17 cellular contexts compared by ENCODE assay signal in genomic region chr1:179990847-179991246, GRCh38.
"Had no signal": no experiment of that assay in that cellular context is flagged by ENCODE, and none has a peak within 500 bp of the region (broad histone marks: within the 10 kb centered on the region; RNA-seq: fewer than 3 reads in every experiment).

No MANE protein-coding gene starts in this region.

- H2AFZ ChIP-seq: hepatocyte had no signal

- H3K4me3 Mint-ChIP-seq: natural killer cell, neural crest cell, type B pancreatic cell had no signal

- H3K4me1 Mint-ChIP-seq: neural crest cell had no signal

- H3K27ac Mint-ChIP-seq: natural killer cell, type B pancreatic cell had no signal

- H3K9me3 ChIP-seq: colonic mucosa, sigmoid colon, suprapubic skin, thyroid gland had no signal

- ATAC-seq: left colon, natural killer cell had no signal

- H3K27me3 Mint-ChIP-seq: type B pancreatic cell had no signal

- H3K4me2 ChIP-seq: hepatocyte had no signal

- H3K27ac ChIP-seq: colonic mucosa, hepatocyte, sigmoid colon, skin epidermis, suprapubic skin, thyroid gland had no signal

- FAIRE-seq: urothelium cell line had no signal

- H3K27me3 ChIP-seq: colonic mucosa, hepatocyte, sigmoid colon, suprapubic skin, thyroid gland had no signal

- H3K9me3 Mint-ChIP-seq: natural killer cell, neural crest cell, type B pancreatic cell had no signal

- H3K4me1 ChIP-seq: colonic mucosa, sigmoid colon, thyroid gland had no signal

- H3K36me3 ChIP-seq: colonic mucosa, thyroid gland had no signal

- DNase-seq: colonic mucosa; dermis blood vessel endothelial cell; foreskin melanocyte; head of caudate nucleus; left colon; mammary epithelial cell; natural killer cell; sigmoid colon; stimulated activated CD4-positive, alpha-beta T cell treated with anti-CD3 and anti-CD28 coated beads, Interleukin-12 subunit alpha, Interleukin-12 subunit beta, amount 100 ng/mL, for 4 hours; stimulated activated naive CD4-positive, alpha-beta T cell; thyroid gland had no signal

- H3K4me3 ChIP-seq: colonic mucosa, hepatocyte, sigmoid colon, skin epidermis, suprapubic skin, thyroid gland had no signal
